8 cellular contexts compared by ENCODE assay signal in genomic region chr16:29925805-29926674, GRCh38. TPM values are rescaled to one million over a fixed set of nuclear protein-coding genes. Genes with fewer than 3 reads are reported as not detected.
DNase-seq lines count a peak whose midpoint lies in the region; ATAC-seq and TF ChIP-seq lines count a peak whose summit lies in the region.

Gene KCTD13 (minus strand): TSS chr16:29926226. CDS start chr16:29926033, 193 bp downstream.

- TF ChIP-seq CTCF in AG09319 (IDR thresholded peaks at IDR 0.05; ENCODE audit: low read depth, low read length) (no peak), chondrocyte (IDR thresholded peaks at IDR 0.05) (no peak)

- peaks cover 4% of the 10 kb centered on the region for H3K36me3 Mint-ChIP-seq in chondrocyte (ENCODE audit: low read depth)

- H3K27ac Mint-ChIP-seq in chondrocyte (ENCODE audit: unreplicated experiment): peak within 1 kb of the TSS; percentile 95

- H3K4me1 Mint-ChIP-seq in chondrocyte (ENCODE audit: low read depth): peaks cover 40% of the 10 kb centered on the region

- peak; percentile 44 for DNase-seq in AG09319 (ENCODE audit: extremely low read depth, low read depth)
- peak; percentile 78 for DNase-seq in NCI-H460 (ENCODE audit: extremely low read depth, low read depth)
- DNase-seq in activated CD4-positive, alpha-beta T cell treated with anti-CD3 and anti-CD28 coated beads for 24 hours (ENCODE audit: low read depth in 2 of 2): peak; percentile 79 to 82
- DNase-seq in chondrocyte (ENCODE audit: low spot score): no peak
- peak; percentile 61 for DNase-seq in kidney glomerular epithelial cell (lab: John Stamatoyannopoulos, UW)
- DNase-seq in stimulated activated CD4-positive, alpha-beta T cell treated with anti-CD3 and anti-CD28 coated beads, Interleukin-1b, Interleukin-23, amount 100 ng/mL, for 24 hours (ENCODE audit: low read depth in 4 of 4, low spot score in 1 of 4): peak; percentile 71 to 84 (median 78)

- peak within 1 kb of the TSS; percentile 93 for H3K4me3 Mint-ChIP-seq in chondrocyte (ENCODE audit: unreplicated experiment)

- ATAC-seq in GM19025 (IDR thresholded peaks at IDR 0.05; ENCODE audit: low read depth, unreplicated experiment): peak; percentile 82
- peak; percentile 89 for ATAC-seq in HG03280 (IDR thresholded peaks at IDR 0.05; ENCODE audit: unreplicated experiment)

- H3K27me3 Mint-ChIP-seq in chondrocyte (ENCODE audit: low read depth): no peaks in the 10 kb centered on the region

- H3K9me3 Mint-ChIP-seq in chondrocyte (ENCODE audit: low read depth): no peaks in the 10 kb centered on the region

RNA-seq across cellular contexts. Expression of gene KCTD13, which starts in this region (rescaled TPM):
- 20.1 and 24.0 TPM in 2 replicates for total RNA-seq in NCI-H460 (2014; rRNA removed; shearing (Covaris generic))
- 61.0 and 67.8 TPM in 2 replicates for polyA plus RNA-seq in NCI-H460 (2014; cell fraction: nucleus; rRNA removed)
- 19.3 to 21.1 TPM (median 20.3 TPM) in 3 replicates for total RNA-seq in chondrocyte
